In the genomic region with DNA sequence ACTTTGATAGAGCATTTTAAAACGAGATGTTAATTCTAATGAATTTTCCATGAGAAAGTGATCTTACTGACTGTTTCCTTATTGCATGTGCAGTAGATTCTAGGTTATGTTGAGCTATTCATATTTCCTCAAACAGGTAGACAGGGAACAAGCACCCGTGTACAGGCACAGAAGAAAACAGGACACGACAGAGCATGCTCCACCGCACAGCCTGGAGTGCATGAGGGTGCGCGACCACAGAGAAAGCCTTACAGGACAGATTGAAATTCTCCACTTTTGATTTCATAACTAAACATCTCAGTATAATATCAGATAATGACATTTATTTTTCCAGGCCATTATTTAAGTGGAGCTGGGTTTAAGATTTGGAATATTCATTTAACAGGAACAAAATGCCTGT, we compare ENCODE assay signal across 7 cellular contexts. TPM values are rescaled to one million over a fixed set of nuclear protein-coding genes. Genes with fewer than 3 reads are reported as not detected.
"Had no signal": no experiment of that assay in that cellular context is flagged by ENCODE, and none has a peak within 500 bp of the region (broad histone marks: within the 10 kb centered on the region; RNA-seq: fewer than 3 reads in every experiment).

No MANE protein-coding gene starts in this region.

RNA-seq across cellular contexts. Expression of gene TRIM77, which starts 41.9 kb away (rescaled TPM):
- polyA plus RNA-seq: immature natural killer cell; keratinocyte; liver; lung; mammary epithelial cell; naive thymus-derived CD4-positive, alpha-beta T cell; naive thymus-derived CD8-positive, alpha-beta T cell had no signal
